In the genomic region with DNA sequence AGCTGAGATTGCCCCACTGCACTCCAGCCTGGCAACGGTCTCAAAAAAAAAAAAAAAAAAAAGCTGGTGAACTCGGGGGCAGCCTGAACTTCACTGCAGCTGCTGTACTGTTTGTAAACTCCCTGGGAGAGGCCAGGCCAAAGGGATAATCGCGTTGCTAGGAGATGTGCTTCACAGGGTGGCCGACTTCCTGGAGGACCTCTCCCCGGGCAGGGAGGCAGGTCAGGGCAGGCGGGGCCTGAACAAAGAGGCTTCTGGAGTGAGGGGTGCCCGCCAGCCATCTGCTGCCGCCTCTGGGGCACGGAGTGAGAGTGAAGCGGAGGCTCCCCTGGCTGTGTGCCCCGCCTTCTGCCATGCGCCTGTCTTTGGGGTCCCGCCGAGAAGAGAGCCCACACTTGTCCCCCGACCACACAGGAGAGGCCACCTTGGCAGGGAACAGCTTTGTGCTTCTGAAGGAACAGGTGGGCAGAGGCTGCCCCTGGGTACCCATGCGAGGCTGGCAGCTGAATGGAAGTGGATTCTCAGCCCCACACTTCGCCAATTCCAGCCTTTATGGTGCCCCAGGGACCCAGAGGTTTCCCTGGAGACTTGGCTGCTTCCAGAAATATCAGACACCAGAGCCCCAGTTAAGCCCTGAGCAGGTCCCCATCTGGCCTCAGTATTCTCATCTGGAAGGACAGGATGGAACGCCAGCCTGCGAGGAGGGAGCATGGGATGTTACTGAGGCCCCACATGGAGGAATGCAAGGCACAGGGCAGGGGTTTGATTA, we compare ENCODE assay signal across 9 cellular contexts. TPM values are rescaled to one million over a fixed set of nuclear protein-coding genes. Genes with fewer than 3 reads are reported as not detected.
DNase-seq lines count a peak whose midpoint lies in the region; ATAC-seq lines count a peak whose summit lies in the region.
"Had no signal": no experiment of that assay in that cellular context is flagged by ENCODE, and none has a peak within 500 bp of the region (broad histone marks: within the 10 kb centered on the region; RNA-seq: fewer than 3 reads in every experiment).

No MANE protein-coding gene starts in this region.

- DNase-seq in NCI-H128 (lab: John Stamatoyannopoulos, UW; ENCODE audit: unreplicated experiment), result peak; percentile 63
- peak; percentile 76 for DNase-seq in SW480 (ENCODE audit: low spot score)
- DNase-seq in hypothalamus (lab: John Stamatoyannopoulos, UW), result peak in 32 of 51 donors; percentile 20 to 80 (median 52)
- DNase-seq in stimulated activated CD4-positive, alpha-beta T cell treated with anti-CD3 and anti-CD28 coated beads, Interleukin-15, amount 100 ng/mL, for 24 hours, result no peak
- no peak for DNase-seq in activated CD4-positive, CD25-positive, alpha-beta regulatory T cell treated with anti-CD3 and anti-CD28 coated beads, Interleukin-2, amount 50 U/mL, for 72 hours
- DNase-seq in stimulated activated CD4-positive, alpha-beta T cell treated with anti-CD3 and anti-CD28 coated beads, Interleukin-2, amount 100 ng/mL, for 48 hours, result no peak
- DNase-seq in T-cell, result no peak

- H3K9me3 Mint-ChIP-seq in T-cell, result no peaks in the 10 kb centered on the region
- H3K9me3 Mint-ChIP-seq: dendritic cell treated with granulocyte-macrophage colony-stimulating factor and Interleukin-4, amounts not matched to agents 40 ng/mL and 50 ng/mL, for 4 days had no signal

- ATAC-seq in T-cell (replicated peaks in 1 of 4), result no peak

- POLR2A ChIA-PET in T-cell (lab: Charles Lee), result interaction anchor here in 1 of 2 donors (0.7 kb wide), 1 partner anchor 80 kb away, joined by 6 read pairs; no protein-coding TSS in a partner anchor

- H3K36me3 Mint-ChIP-seq in T-cell, result peaks cover 36% of the 10 kb centered on the region

- no peak overlapping the region for H3K27ac Mint-ChIP-seq in T-cell
- H3K27ac Mint-ChIP-seq: dendritic cell treated with granulocyte-macrophage colony-stimulating factor and Interleukin-4, amounts not matched to agents 40 ng/mL and 50 ng/mL, for 4 days had no signal

- H3K4me1 Mint-ChIP-seq in T-cell, result peaks cover 0 to 3% (median 0%) of the 10 kb centered on the region in 3 donors

- no peaks in the 10 kb centered on the region for H3K27me3 Mint-ChIP-seq in T-cell

- no peak overlapping the region for H3K4me3 Mint-ChIP-seq in T-cell
- H3K4me3 Mint-ChIP-seq: dendritic cell treated with granulocyte-macrophage colony-stimulating factor and Interleukin-4, amounts not matched to agents 40 ng/mL and 50 ng/mL, for 4 days had no signal

- H3K27ac ChIP-seq in temporal lobe (ENCODE audit: low read depth, low read length), result peak overlapping the region; percentile 69

- CTCF ChIA-PET in T-cell (lab: Charles Lee), result interaction anchor here (0.6 to 1.0 kb wide), 3 partner anchors 15 to 112 kb away, joined by 3 to 5 read pairs (median 3); no protein-coding TSS in a partner anchor

RNA-seq across cellular contexts. Expression of gene TMEM184B, which starts 29.6 kb away (rescaled TPM):
- 9.3 TPM for total RNA-seq in temporal lobe
- 10 to 100 TPM; 30.8 to 41.3 (median 35.8) TPM for total RNA-seq in T-cell

RNA-seq across cellular contexts. Expression of gene MAFF, which starts 41.4 kb away (rescaled TPM):
- total RNA-seq in temporal lobe (2.0 TPM), T-cell (10 to 100 TPM in 2 of 5 donors, 1 to 10 TPM in 3; 6.5 to 49.9 (median 9.6) TPM)

Comparison
In these comparisons a context has a peak if more than half of its experiments do, and no peak if none do; other contexts are left out.
1. DNase-seq: peak in NCI-H128 (single experiment), SW480 (single experiment) and hypothalamus (32 of 51); none in stimulated activated CD4-positive, alpha-beta T cell treated with anti-CD3 and anti-CD28 coated beads, Interleukin-15, amount 100 ng/mL, for 24 hours (single experiment), activated CD4-positive, CD25-positive, alpha-beta regulatory T cell treated with anti-CD3 and anti-CD28 coated beads, Interleukin-2, amount 50 U/mL, for 72 hours (single experiment), stimulated activated CD4-positive, alpha-beta T cell treated with anti-CD3 and anti-CD28 coated beads, Interleukin-2, amount 100 ng/mL, for 48 hours (0 of 2) and T-cell (0 of 34).